In genomic region chr10:110007171-110007700, GRCh38 we compare ENCODE assay signal across 8 cellular contexts. TPM values are rescaled to one million over a fixed set of nuclear protein-coding genes. Genes with fewer than 3 reads are reported as not detected.
DNase-seq lines count a peak whose midpoint lies in the region; FAIRE-seq and TF ChIP-seq lines count a peak whose summit lies in the region.

No MANE protein-coding gene starts in this region.

- TF ChIP-seq POLR2A in GM12892 (IDR thresholded peaks at IDR 0.05; ENCODE audit: low read depth, low read length) = no peak

- no peaks in the 10 kb centered on the region for H3K9me2 ChIP-seq in GM23248 (ENCODE audit: insufficient read depth)
- no peaks in the 10 kb centered on the region for H3K9me2 ChIP-seq in Karpas-422 (replicated peaks; ENCODE audit: insufficient read depth, low read length)

- peaks cover 37% of the 10 kb centered on the region for H3F3A ChIP-seq in GM23248 (ENCODE audit: insufficient read depth)

- H3K4me2 ChIP-seq in GM23248 (ENCODE audit: unreplicated experiment) (peak overlapping the region; percentile 84), Karpas-422 (ENCODE audit: low read depth, low read length, poor library complexity, severe bottlenecking) (peak overlapping the region; percentile 87)

- in situ Hi-C loops in GM23248 (cut with MboI) = no loop called here

- H3K4me1 ChIP-seq in GM23248 (ENCODE audit: insufficient read depth) (peaks cover 33% of the 10 kb centered on the region), Karpas-422 (ENCODE audit: low read length) (peaks cover 27% of the 10 kb centered on the region)

- peak; percentile 71 for FAIRE-seq in GM12892 (lab: Jason Lieb, UNC)

- H2AFZ ChIP-seq in GM23248 (peak overlapping the region; percentile 73), Karpas-422 (ENCODE audit: low read length) (peak overlapping the region; percentile 8; the same call in 1 of the 2 replicates)

- no peaks in the 10 kb centered on the region for H3K36me3 ChIP-seq in GM23248 (ENCODE audit: low read depth)
- H3K36me3 ChIP-seq in Karpas-422 (ENCODE audit: insufficient read depth, low read length) = no peaks in the 10 kb centered on the region

- H3K27ac ChIP-seq in GM23248 (peak overlapping the region; percentile 96), Karpas-422 (ENCODE audit: low read length) (no peak overlapping the region), layer of hippocampus (ENCODE audit: low read depth, low read length) (peak overlapping the region; percentile 94)

- DNase-seq in GM12892 (ENCODE audit: insufficient read length) = peak; percentile 45
- DNase-seq in GM23248 = peak; percentile 89
- no peak for DNase-seq in Karpas-422
- peak; percentile 43 for DNase-seq in amniotic epithelial cell (ENCODE audit: low read depth)
- DNase-seq in stimulated activated CD8-positive, alpha-beta memory T cell treated with anti-CD3 and anti-CD28 coated beads, Interleukin-12 subunit alpha, Interleukin-12 subunit beta, amount 100 ng/mL, for 4 hours (ENCODE audit: low read depth) = peak; percentile 66
- no peak for DNase-seq in NCI-H1694 treated with DMSO at 0.1 percent for 48 hours (lab: John Stamatoyannopoulos, UW)
- no peak for DNase-seq in NCI-H187 (lab: John Stamatoyannopoulos, UW)

- peaks cover 43% of the 10 kb centered on the region for H3K79me2 ChIP-seq in GM23248 (ENCODE audit: insufficient read depth)
- no peaks in the 10 kb centered on the region for H3K79me2 ChIP-seq in Karpas-422 (ENCODE audit: low read length)

- H3K9me3 ChIP-seq in GM23248 (ENCODE audit: low read depth) = no peaks in the 10 kb centered on the region
- H3K9me3 ChIP-seq in Karpas-422 (ENCODE audit: low read length) = no peaks in the 10 kb centered on the region

- 1% methylated on average over 27 to 38 of the region's 40 CpGs for WGBS in GM23248 (ENCODE audit: low coverage in 1 of 2, low lambda C conversion rate in 2 of 2, missing lambda C conversion rate in 2 of 2), 2 experiments

- H3K27me3 ChIP-seq in GM23248 (replicated peaks; ENCODE audit: insufficient read depth) (no peaks in the 10 kb centered on the region), Karpas-422 (ENCODE audit: low read length) (no peaks in the 10 kb centered on the region), layer of hippocampus (ENCODE audit: control insufficient read depth, insufficient read depth, low read length) (no peaks in the 10 kb centered on the region)

- peaks cover 23% of the 10 kb centered on the region; the same call in 1 of the 2 replicates for H4K20me1 ChIP-seq in GM23248 (ENCODE audit: insufficient read depth)
- no peaks in the 10 kb centered on the region; the same call in 1 of the 2 replicates for H4K20me1 ChIP-seq in Karpas-422 (ENCODE audit: insufficient read depth, low read depth, low read length)

- peak overlapping the region; percentile 89 for H3K4me3 ChIP-seq in GM23248
- peak overlapping the region; percentile 93 for H3K4me3 ChIP-seq in Karpas-422 (ENCODE audit: low read length)

- peak overlapping the region; percentile 94 for H3K9ac ChIP-seq in GM23248
- peak overlapping the region; percentile 64 for H3K9ac ChIP-seq in Karpas-422 (ENCODE audit: low read length)

RNA-seq across cellular contexts. Expression of gene ADD3, which starts 0.5 kb away (rescaled TPM):
- polyA plus RNA-seq in GM12892 (2012; ENCODE audit: missing spikeins) = 20.9 TPM
- 128 and 1,101 TPM in 2 replicates for total RNA-seq in GM23248 (2014; rRNA removed; shearing (Covaris generic))
- polyA plus RNA-seq in GM23248 (2016; fragmentation: Nextera tagmentation; extraction: Ambion mirVana) = 129 and 133 TPM in 2 replicates
- 15.4 and 16.5 TPM in 2 replicates for total RNA-seq in Karpas-422 (2014; rRNA removed; shearing (Covaris generic); ENCODE audit: low replicate concordance)

Comparison
In these comparisons a context has a peak if more than half of its experiments do, and no peak if none do; other contexts are left out.
1. DNase-seq: peak in GM12892 (single experiment), GM23248 (single experiment), amniotic epithelial cell (single experiment) and stimulated activated CD8-positive, alpha-beta memory T cell treated with anti-CD3 and anti-CD28 coated beads, Interleukin-12 subunit alpha, Interleukin-12 subunit beta, amount 100 ng/mL, for 4 hours (single experiment); none in Karpas-422 (single experiment), NCI-H1694 treated with DMSO at 0.1 percent for 48 hours (single experiment) and NCI-H187 (0 of 2).